1 cellular context compared by ENCODE assay signal in genomic region chr11:64225608-64226506, GRCh38.
TF ChIP-seq lines count a peak whose summit lies in the region.

NUDT22 (plus strand) TSS chr11:64226274; CDS start chr11:64226653, 379 bp downstream.
TRPT1 (minus strand) TSS chr11:64226186; CDS start chr11:64225860, 326 bp downstream.

TF ChIP-seq in H1, 55 proteins besides CTCF, POLR2A, EP300 and RAD21:
- TF ChIP-seq ATF3 (IDR thresholded peaks at IDR 0.05; ENCODE audit: insufficient read depth, low read depth, low read length), result no peak
- no peak for TF ChIP-seq ATF2 (IDR thresholded peaks at IDR 0.05; ENCODE audit: low read length)
- peak in 1 of 2 experiments; percentile 34; a peak in 2 of 4 replicates for TF ChIP-seq SIN3A (conservative IDR thresholded peaks at IDR 0.05 in 1 of 2, IDR thresholded peaks at IDR 0.05 in 1 of 2; ENCODE audit: low read depth in 1 of 2, low read length in 2 of 2)
- peak; percentile 57; the same call in 1 of the 2 replicates for TF ChIP-seq TAF1 (IDR thresholded peaks at IDR 0.05; ENCODE audit: low read depth, low read length)
- peak; percentile 59 for TF ChIP-seq ASH2L (IDR thresholded peaks at IDR 0.05; ENCODE audit: low read length)
- no peak for TF ChIP-seq NRF1 (IDR thresholded peaks at IDR 0.05; ENCODE audit: low read depth, low read length)
- peak; percentile 60 for TF ChIP-seq KDM4A (IDR thresholded peaks at IDR 0.05; ENCODE audit: low read depth, low read length, severe bottlenecking)
- TF ChIP-seq PHF8 (conservative IDR thresholded peaks at IDR 0.05; ENCODE audit: low read depth, low read length), result peak; percentile 75; the same call in 1 of the 2 replicates
- TF ChIP-seq HDAC2 (IDR thresholded peaks at IDR 0.05; ENCODE audit: borderline replicate concordance in 1 of 2, low read depth in 2 of 2, low read length in 2 of 2), result peak; percentile 54 to 76; a peak in 2 of 4 replicates
- TF ChIP-seq YY1 (IDR thresholded peaks at IDR 0.05; ENCODE audit: low read depth, low read length), result 0 out of 2 replicates have a peak, but pooled peaks have one; percentile 0
- no peak for TF ChIP-seq KDM1A (IDR thresholded peaks at IDR 0.05; ENCODE audit: borderline replicate concordance, low read length)
- TF ChIP-seq SP1 (IDR thresholded peaks at IDR 0.05; ENCODE audit: low read depth, low read length), result 0 out of 2 replicates have a peak, but pooled peaks have one; percentile 24
- TF ChIP-seq GABPA (IDR thresholded peaks at IDR 0.05; ENCODE audit: borderline replicate concordance, insufficient read depth, low read length), result peak; percentile 81; the same call in 1 of the 2 replicates
- TF ChIP-seq BACH1 (IDR thresholded peaks at IDR 0.05; ENCODE audit: low read length), result peak; percentile 55; the same call in 1 of the 2 replicates
- TF ChIP-seq TAF7 (optimal IDR thresholded peaks at IDR 0.05; ENCODE audit: borderline replicate concordance, low read depth, low read length), result peak; percentile 49
- TF ChIP-seq TBP (IDR thresholded peaks at IDR 0.05; ENCODE audit: low read depth, low read length), result peak; percentile 35; the same call in 1 of the 2 replicates
- TF ChIP-seq RFX5 (IDR thresholded peaks at IDR 0.05; ENCODE audit: borderline replicate concordance, low read depth, low read length), result no peak
TF ChIP-seq in H1: peak in this region for 12.
